9 cellular contexts compared by ENCODE assay signal in genomic region chr6:24935753-24936152, GRCh38. TPM values are rescaled to one million over a fixed set of nuclear protein-coding genes. Genes with fewer than 3 reads are reported as not detected.
A peak's percentile ranks its signal among the peaks of the same experiment; 100 is the strongest.
DNase-seq lines count a peak whose midpoint lies in the region; ATAC-seq and TF ChIP-seq lines count a peak whose summit lies in the region.
"Had no signal": no experiment of that assay in that cellular context is flagged by ENCODE, and none has a peak within 500 bp of the region (broad histone marks: within the 10 kb centered on the region; RNA-seq: fewer than 3 reads in every experiment).

Gene RIPOR2, minus strand, starts transcription at chr6:24935960. Its CDS starts 62 bp downstream, at chr6:24935898.

- intact Hi-C loops in upper lobe of right lung (cut with DNase I): no loop called here

- peak; percentile 34 for ATAC-seq in HG02610 (IDR thresholded peaks at IDR 0.05; ENCODE audit: unreplicated experiment)
- ATAC-seq in activated naive CD8-positive, alpha-beta T cell treated with anti-CD3 and anti-CD28 coated beads, Interleukin-2, amount 10 ng/mL, durations not matched to agents 7 days and 5 days (ENCODE audit: low read depth): peak; percentile 65
- peak; percentile 90 for ATAC-seq in upper lobe of right lung
- no peak for ATAC-seq in HG02870 (IDR thresholded peaks at IDR 0.05; ENCODE audit: unreplicated experiment)

- H3K4me1 ChIP-seq in ES-I3 (ENCODE audit: insufficient read depth, low read length) (peaks cover 38% of the 10 kb centered on the region), muscle layer of duodenum (ENCODE audit: control insufficient read depth in 1 of 2, insufficient read depth in 2 of 2, low read length in 2 of 2) (peaks cover 0 to 15% of the 10 kb centered on the region in 2 donors), upper lobe of right lung (peaks cover 12% of the 10 kb centered on the region), BE2C (peaks cover 8% of the 10 kb centered on the region)

- no peaks in the 10 kb centered on the region for H3K27me3 ChIP-seq in muscle layer of duodenum (ENCODE audit: low read depth, low read length)
- no peaks in the 10 kb centered on the region for H3K27me3 ChIP-seq in upper lobe of right lung
- no peaks in the 10 kb centered on the region for H3K27me3 ChIP-seq in BE2C
- H3K27me3 ChIP-seq: thyroid gland had no signal

- H3K36me3 ChIP-seq in ES-I3 (ENCODE audit: insufficient read depth, low read length) (no peaks in the 10 kb centered on the region), muscle layer of duodenum (ENCODE audit: control insufficient read depth in 1 of 2, insufficient read depth in 2 of 2, low read length in 2 of 2) (no peaks in the 10 kb centered on the region), upper lobe of right lung (no peaks in the 10 kb centered on the region), BE2C (no peaks in the 10 kb centered on the region)
- H3K36me3 ChIP-seq: thyroid gland had no signal

- H3K9ac ChIP-seq in ES-I3 (ENCODE audit: low read depth, low read length): peak within 1 kb of the TSS; percentile 37

- H3K9me3 ChIP-seq in ES-I3 (ENCODE audit: control insufficient read depth, insufficient read depth, low read length): no peaks in the 10 kb centered on the region
- H3K9me3 ChIP-seq in muscle layer of duodenum (ENCODE audit: control insufficient read depth in 1 of 2, low read length in 2 of 2): no peaks in the 10 kb centered on the region
- H3K9me3 ChIP-seq in upper lobe of right lung: no peaks in the 10 kb centered on the region
- no peaks in the 10 kb centered on the region for H3K9me3 ChIP-seq in BE2C
- H3K9me3 ChIP-seq: thyroid gland had no signal

- H3K4me1 Mint-ChIP-seq in activated naive CD8-positive, alpha-beta T cell treated with anti-CD3 and anti-CD28 coated beads, Interleukin-2, amount 10 ng/mL, durations not matched to agents 7 days and 5 days: peaks cover 75% of the 10 kb centered on the region

- H3K4me3 Mint-ChIP-seq in activated naive CD8-positive, alpha-beta T cell treated with anti-CD3 and anti-CD28 coated beads, Interleukin-2, amount 10 ng/mL, durations not matched to agents 7 days and 5 days: peak within 1 kb of the TSS; percentile 99

- no peaks in the 10 kb centered on the region for H3K9me3 Mint-ChIP-seq in activated naive CD8-positive, alpha-beta T cell treated with anti-CD3 and anti-CD28 coated beads, Interleukin-2, amount 10 ng/mL, durations not matched to agents 7 days and 5 days

- POLR2A ChIA-PET in activated naive CD8-positive, alpha-beta T cell treated with anti-CD3 and anti-CD28 coated beads, Interleukin-2, amount 10 ng/mL, durations not matched to agents 7 days and 5 days (lab: Charles Lee): interaction anchor here (0.6 to 8.0 kb wide), 14 partner anchors 11 to 1096 kb away, joined by 3 to 184 read pairs (median 6); a partner anchor contains a TSS

- DNase-seq in SKM-1 treated with dmso at 0.1 percent for 144 hours (lab: John Stamatoyannopoulos, UW; ENCODE audit: unreplicated experiment) (peak; percentile 88), upper lobe of right lung (peak; percentile 74), BE2C (no peak)
- peak; percentile 75 for DNase-seq in activated naive CD8-positive, alpha-beta T cell treated with anti-CD3 and anti-CD28 coated beads, Interleukin-2, amount 10 ng/mL, durations not matched to agents 7 days and 5 days

- H3K36me3 Mint-ChIP-seq in activated naive CD8-positive, alpha-beta T cell treated with anti-CD3 and anti-CD28 coated beads, Interleukin-2, amount 10 ng/mL, durations not matched to agents 7 days and 5 days: peaks cover 24% of the 10 kb centered on the region

- H3K27me3 Mint-ChIP-seq in activated naive CD8-positive, alpha-beta T cell treated with anti-CD3 and anti-CD28 coated beads, Interleukin-2, amount 10 ng/mL, durations not matched to agents 7 days and 5 days: no peaks in the 10 kb centered on the region

- H3K27ac Mint-ChIP-seq in activated naive CD8-positive, alpha-beta T cell treated with anti-CD3 and anti-CD28 coated beads, Interleukin-2, amount 10 ng/mL, durations not matched to agents 7 days and 5 days: peak within 1 kb of the TSS; percentile 94

- TF ChIP-seq CTCF in upper lobe of right lung (IDR thresholded peaks at IDR 0.05) (no peak), BE2C (IDR thresholded peaks at IDR 0.05; ENCODE audit: low read depth, low read length) (no peak)

- peak within 1 kb of the TSS; percentile 23 to 26 for H3K4me3 ChIP-seq in muscle layer of duodenum (ENCODE audit: low read depth in 1 of 2, low read length in 2 of 2)
- peak within 1 kb of the TSS; percentile 33 for H3K4me3 ChIP-seq in upper lobe of right lung
- no peak within 1 kb of the TSS for H3K4me3 ChIP-seq in BE2C (ENCODE audit: low read depth, low read length)
- H3K4me3 ChIP-seq: thyroid gland had no signal

- H3K27ac ChIP-seq in muscle layer of duodenum (ENCODE audit: low read length): no peak within 1 kb of the TSS
- H3K27ac ChIP-seq in upper lobe of right lung: peak within 1 kb of the TSS; percentile 47
- H3K27ac ChIP-seq: thyroid gland had no signal

RNA-seq across cellular contexts. Expression of gene RIPOR2, which starts in this region (rescaled TPM):
- 100 to 1,000 TPM; 181 to 195 TPM for total RNA-seq in activated naive CD8-positive, alpha-beta T cell treated with anti-CD3 and anti-CD28 coated beads, Interleukin-2, amount 10 ng/mL, durations not matched to agents 7 days and 5 days
- total RNA-seq in upper lobe of right lung: 25.6 TPM
- not detected for polyA plus RNA-seq in BE2C (2012; ENCODE audit: insufficient read depth, insufficient read length, low read depth)
